ENCODE assay signal across 19 cellular contexts in genomic region chr10:11264481-11265044, GRCh38.
DNase-seq lines count a peak whose midpoint lies in the region; ATAC-seq, FAIRE-seq and TF ChIP-seq lines count a peak whose summit lies in the region.
"Had no signal": no experiment of that assay in that cellular context is flagged by ENCODE, and none has a peak within 500 bp of the region (broad histone marks: within the 10 kb centered on the region; RNA-seq: fewer than 3 reads in every experiment).

No MANE protein-coding gene starts in this region.

- H3K27me3 ChIP-seq in CD4-positive, alpha-beta T cell (ENCODE audit: control insufficient read depth, insufficient read depth, low read length): no peaks in the 10 kb centered on the region
- H3K27me3 ChIP-seq: suprapubic skin had no signal

- H3K36me3 Mint-ChIP-seq in CD4-positive, alpha-beta T cell (ENCODE audit: low read depth): no peaks in the 10 kb centered on the region
- H3K36me3 Mint-ChIP-seq in activated CD8-positive, alpha-beta T cell treated with anti-CD3 and anti-CD28 coated beads for 36 hours (ENCODE audit: low read depth): peaks cover 81% of the 10 kb centered on the region

- intact Hi-C loops in CD4-positive, alpha-beta T cell (cut with DNase I, micrococcal nuclease): loop anchor here in 1 of 2 experiments (5.0 to 10.0 kb wide), 4 partner anchors 37 to 250 kb away; partner anchors contain the start of gene CELF2
- intact Hi-C loops in activated CD8-positive, alpha-beta T cell treated with anti-CD3 and anti-CD28 coated beads for 36 hours (cut with micrococcal nuclease): no loop called here

- peak; percentile 18 for FAIRE-seq in A549 (lab: Jason Lieb, UNC)
- FAIRE-seq: D721Med had no signal

- TF ChIP-seq EP300 in A549 (IDR thresholded peaks at IDR 0.05): no peak

- no peak for TF ChIP-seq RAD21 in A549 (conservative IDR thresholded peaks at IDR 0.05 in 1 of 2, IDR thresholded peaks at IDR 0.05 in 1 of 2)

- 33% methylated on average over 5 of the region's 5 CpGs for WGBS in A549 (ENCODE audit: missing lambda C conversion rate)

- no peak for TF ChIP-seq POLR2A in A549 (IDR thresholded peaks at IDR 0.05; ENCODE audit: low read length)

- no peaks in the 10 kb centered on the region for H3K9me3 Mint-ChIP-seq in CD4-positive, alpha-beta T cell
- no peaks in the 10 kb centered on the region for H3K9me3 Mint-ChIP-seq in activated CD8-positive, alpha-beta T cell treated with anti-CD3 and anti-CD28 coated beads for 36 hours
- H3K9me3 Mint-ChIP-seq: HFFc6; T-helper 2 cell treated with Interferon-gamma antibody and Interleukin-4, amounts not matched to agents 5 μg/mL and 100 μg/mL, for 36 hours had no signal

- POLR2A ChIA-PET in A549 (lab: Yijun Ruan, JAX): no interaction called here
- POLR2A ChIA-PET in CD4-positive, alpha-beta T cell (lab: Charles Lee): interaction anchor here (0.7 to 1.5 kb wide), 2 partner anchors 33 to 38 kb away, joined by 3 to 4 read pairs; no protein-coding TSS in a partner anchor
- POLR2A ChIA-PET in activated CD8-positive, alpha-beta T cell treated with anti-CD3 and anti-CD28 coated beads for 36 hours (lab: Charles Lee): no interaction called here

- H3K27ac Mint-ChIP-seq in CD4-positive, alpha-beta T cell: peak overlapping the region; percentile 93
- H3K27ac Mint-ChIP-seq in activated CD8-positive, alpha-beta T cell treated with anti-CD3 and anti-CD28 coated beads for 36 hours: peak overlapping the region; percentile 76
- H3K27ac Mint-ChIP-seq: HFFc6 had no signal

- peaks cover 95% of the 10 kb centered on the region for H3K4me1 Mint-ChIP-seq in CD4-positive, alpha-beta T cell (ENCODE audit: low read depth)
- H3K4me1 Mint-ChIP-seq in activated CD8-positive, alpha-beta T cell treated with anti-CD3 and anti-CD28 coated beads for 36 hours (ENCODE audit: low read depth): peaks cover 87% of the 10 kb centered on the region

- H3K27me3 Mint-ChIP-seq in CD4-positive, alpha-beta T cell: no peaks in the 10 kb centered on the region
- H3K27me3 Mint-ChIP-seq in activated CD8-positive, alpha-beta T cell treated with anti-CD3 and anti-CD28 coated beads for 36 hours: no peaks in the 10 kb centered on the region

- H3K27ac ChIP-seq in A549: no peak overlapping the region
- H3K27ac ChIP-seq in CD4-positive, alpha-beta T cell (ENCODE audit: low read depth, low read length): no peak overlapping the region
- H3K27ac ChIP-seq: suprapubic skin had no signal

- no peak for TF ChIP-seq CTCF in A549 (IDR thresholded peaks at IDR 0.05)
- no peak for TF ChIP-seq CTCF in CD4-positive, alpha-beta T cell (IDR thresholded peaks at IDR 0.05)
- TF ChIP-seq CTCF in activated CD8-positive, alpha-beta T cell treated with anti-CD3 and anti-CD28 coated beads for 36 hours (IDR thresholded peaks at IDR 0.05): no peak

- no peak overlapping the region for H3K4me3 ChIP-seq in A549
- H3K4me3 ChIP-seq: lung, suprapubic skin had no signal

- no peak overlapping the region for H3K4me3 Mint-ChIP-seq in CD4-positive, alpha-beta T cell
- H3K4me3 Mint-ChIP-seq in activated CD8-positive, alpha-beta T cell treated with anti-CD3 and anti-CD28 coated beads for 36 hours: no peak overlapping the region
- H3K4me3 Mint-ChIP-seq: HFFc6; T-helper 2 cell treated with Interferon-gamma antibody and Interleukin-4, amounts not matched to agents 5 μg/mL and 100 μg/mL, for 36 hours had no signal

- H3K4me1 ChIP-seq in A549: no peaks in the 10 kb centered on the region

- no peaks in the 10 kb centered on the region for H3K9me3 ChIP-seq in A549
- H3K9me3 ChIP-seq in CD4-positive, alpha-beta T cell (ENCODE audit: control insufficient read depth, low read length): no peaks in the 10 kb centered on the region
- H3K9me3 ChIP-seq: suprapubic skin had no signal

- CTCF ChIA-PET in A549 (lab: Yijun Ruan, JAX): interaction anchor here (1.1 kb wide), 1 partner anchor 1922 kb away, joined by 3 read pairs; no protein-coding TSS in a partner anchor
- CTCF ChIA-PET in CD4-positive, alpha-beta T cell (lab: Charles Lee): no interaction called here
- CTCF ChIA-PET in activated CD8-positive, alpha-beta T cell treated with anti-CD3 and anti-CD28 coated beads for 36 hours (lab: Charles Lee): interaction anchor here (1.5 kb wide), 1 partner anchor 26 kb away, joined by 3 read pairs; no protein-coding TSS in a partner anchor

- H3K4me2 ChIP-seq in A549: no peak overlapping the region

- ATAC-seq in A549 (no peak), GM18907 (IDR thresholded peaks at IDR 0.05; ENCODE audit: unreplicated experiment) (no peak)
- no peak for ATAC-seq in CD4-positive, alpha-beta T cell (ENCODE audit: poor library complexity)
- ATAC-seq in activated CD8-positive, alpha-beta T cell treated with anti-CD3 and anti-CD28 coated beads for 36 hours: peak; percentile 29

- DNase-seq in A549 (ENCODE audit: low read depth in 1 of 2, low spot score in 1 of 2) (no peak), epidermal melanocyte (ENCODE audit: insufficient read length, low spot score) (peak; percentile 34), NCI-H345 (lab: John Stamatoyannopoulos, UW) (no peak)
- no peak for DNase-seq in CD4-positive, alpha-beta T cell
- no peak for DNase-seq in activated CD8-positive, alpha-beta T cell treated with anti-CD3 and anti-CD28 coated beads for 36 hours
- no peak for DNase-seq in activated CD4-positive, CD25-positive, alpha-beta regulatory T cell treated with anti-CD3 and anti-CD28 coated beads, Interleukin-2, amount 50 U/mL, for 72 hours
- DNase-seq: activated CD4-positive, CD25-positive, alpha-beta regulatory T cell; AML-193; effector CD8-positive, alpha-beta T cell; HFFc6; KBM-7; MV-4-11; NCI-H1930; stimulated activated CD4-positive, alpha-beta T cell treated with anti-CD3 and anti-CD28 coated beads, Interleukin-2, amount 100 ng/mL, for 48 hours had no signal

TF ChIP-seq in A549, 52 proteins besides CTCF, POLR2A, EP300 and RAD21:
- no peak for TF ChIP-seq CBX2 (IDR thresholded peaks at IDR 0.05; ENCODE audit: borderline replicate concordance, low read depth)
- no peak for TF ChIP-seq BHLHE40 (IDR thresholded peaks at IDR 0.05; ENCODE audit: low read depth, low read length)
- no peak for TF ChIP-seq HMGXB4 (CRISPR knock-in tag; IDR thresholded peaks at IDR 0.05; ENCODE audit: borderline replicate concordance)
